ENCODE assay signal across 15 cellular contexts in genomic region chr2:27906074-27906473, GRCh38. TPM values are rescaled to one million over a fixed set of nuclear protein-coding genes. Genes with fewer than 3 reads are reported as not detected.
DNase-seq lines count a peak whose midpoint lies in the region; ATAC-seq and TF ChIP-seq lines count a peak whose summit lies in the region.
"Had no signal": no experiment of that assay in that cellular context is flagged by ENCODE, and none has a peak within 500 bp of the region (broad histone marks: within the 10 kb centered on the region; RNA-seq: fewer than 3 reads in every experiment).

No MANE protein-coding gene starts in this region.

- TF ChIP-seq POLR2A in adrenal gland (IDR thresholded peaks at IDR 0.05) (no peak), spleen (IDR thresholded peaks at IDR 0.05) (no peak)

- H3K27me3 ChIP-seq in heart right ventricle: no peaks in the 10 kb centered on the region
- H3K27me3 ChIP-seq in adrenal gland: no peaks in the 10 kb centered on the region
- H3K27me3 ChIP-seq in spleen (replicated peaks in 1 of 7): no peaks in the 10 kb centered on the region
- H3K27me3 ChIP-seq: BLaER1 treated with 17β-estradiol and CSF1 and Interleukin-3, amounts not matched to agents 10 nM and 100 nM had no signal

- WGBS in heart right ventricle, 2 donors: 47 to 71% methylated on average over 1 of the region's 1 CpG
- WGBS in adrenal gland, 4 donors: 91 to 100% (median 92%) methylated on average over 1 of the region's 1 CpG
- 68 to 85% (median 74%) methylated on average over 1 of the region's 1 CpG for WGBS in spleen, 5 donors

- H3K36me3 ChIP-seq in heart right ventricle (peaks cover 0 to 11% (median 0%) of the 10 kb centered on the region in 9 donors), adrenal gland (replicated peaks in 1 of 2) (no peaks in the 10 kb centered on the region), spleen (peaks cover 0 to 25% (median 0%) of the 10 kb centered on the region in 6 donors)

- H3K9me3 ChIP-seq in heart right ventricle (no peaks in the 10 kb centered on the region), adrenal gland (replicated peaks in 1 of 3) (no peaks in the 10 kb centered on the region), spleen (no peaks in the 10 kb centered on the region)

- H3K4me3 ChIP-seq in heart right ventricle (no peak overlapping the region), adrenal gland (no peak overlapping the region), spleen (no peak overlapping the region)
- H3K4me3 ChIP-seq: BLaER1 treated with 17β-estradiol and CSF1 and Interleukin-3, amounts not matched to agents 10 nM and 100 nM; GM23338 had no signal

- DNase-seq in heart right ventricle (no peak), Right ventricle myocardium inferior (ENCODE audit: missing footprints) (no peak), adrenal gland (no peak), left colon (no peak), spleen (no peak)
- no peak for DNase-seq in activated CD8-positive, alpha-beta memory T cell treated with anti-CD3 and anti-CD28 coated beads, Interleukin-2, amount 50 U/mL, for 48 hours
- DNase-seq: Calu3; CD8-positive, alpha-beta T cell; H7; HFFc6; IMR-90 had no signal

- H3K27ac ChIP-seq in heart right ventricle: peak overlapping the region in 5 of 10 donors; percentile 2 to 39 (median 33)
- peak overlapping the region; percentile 14 to 80 (median 69) for H3K27ac ChIP-seq in adrenal gland
- H3K27ac ChIP-seq in spleen: peak overlapping the region in 7 of 8 donors; percentile 36 to 74 (median 50)
- H3K27ac ChIP-seq: BLaER1 treated with 17β-estradiol and CSF1 and Interleukin-3, amounts not matched to agents 10 nM and 100 nM had no signal

- peak in 7 of 8 donors; percentile 20 to 79 (median 57) for ATAC-seq in heart right ventricle
- ATAC-seq in Right ventricle myocardium inferior: no peak
- ATAC-seq in left colon: peak; percentile 34
- no peak for ATAC-seq in GM19035 (IDR thresholded peaks at IDR 0.05; ENCODE audit: unreplicated experiment)
- ATAC-seq: CD8-positive, alpha-beta T cell; GM23338; HCT116 had no signal

- intact Hi-C loops in heart right ventricle (cut with DNase I) (no loop called here), Right ventricle myocardium inferior (cut with DNase I) (no loop called here), adrenal gland (cut with DNase I) (no loop called here), left colon (cut with DNase I, micrococcal nuclease) (no loop called here), spleen (cut with DNase I; ENCODE audit: low total_unique reads) (no loop called here)

- TF ChIP-seq CTCF in heart right ventricle (IDR thresholded peaks at IDR 0.05) (no peak), adrenal gland (IDR thresholded peaks at IDR 0.05) (no peak), spleen (IDR thresholded peaks at IDR 0.05 in 8 of 11, conservative IDR thresholded peaks at IDR 0.05 in 3 of 11) (no peak)

- H3K4me1 ChIP-seq in heart right ventricle: peaks cover 0 to 33% (median 21%) of the 10 kb centered on the region in 9 donors
- peaks cover 47 to 96% of the 10 kb centered on the region in 2 donors for H3K4me1 ChIP-seq in adrenal gland (replicated peaks in 1 of 2)
- peaks cover 0 to 26% (median 9%) of the 10 kb centered on the region in 6 donors for H3K4me1 ChIP-seq in spleen

RNA-seq across cellular contexts. Expression of gene BABAM2, which starts 15.5 kb away (rescaled TPM):
- total RNA-seq in heart right ventricle (10 to 100 TPM; 54.9 to 83.4 (median 69.3) TPM), Right ventricle myocardium inferior (53.0 TPM), adrenal gland (100 to 1,000 TPM; 284 to 925 (median 405) TPM), left colon (10 to 100 TPM; 35.3 to 39.3 TPM), spleen (10 to 100 TPM; 42.1 to 70.1 (median 63.5) TPM)
- polyA plus RNA-seq in heart right ventricle (10 to 100 TPM; 13.3 to 48.9 TPM), adrenal gland (100 to 1,000 TPM; 150 to 323 (median 279) TPM), spleen (10 to 100 TPM; 16.1 to 24.0 (median 19.8) TPM)

RNA-seq across cellular contexts. Expression of gene RBKS, which starts 15.9 kb away (rescaled TPM):
- 1 to 10 TPM; 3.4 to 9.1 (median 5.5) TPM for total RNA-seq in heart right ventricle
- 1 to 10 TPM in 1 of 2 donors, under 1 TPM in 1; 0.88 to 4.6 TPM for polyA plus RNA-seq in heart right ventricle
- total RNA-seq in Right ventricle myocardium inferior: 4.0 TPM
- total RNA-seq in adrenal gland: 10 to 100 TPM; 11.1 to 54.4 (median 30.1) TPM
- polyA plus RNA-seq in adrenal gland: 10 to 100 TPM; 14.6 to 20.3 (median 19.1) TPM
- 10 to 100 TPM in 1 of 2 donors, 1 to 10 TPM in 1; 8.2 to 11.1 TPM for total RNA-seq in left colon
- 1 to 10 TPM; 2.0 to 5.1 (median 3.1) TPM for total RNA-seq in spleen
- 1 to 10 TPM in 2 of 3 donors, under 1 TPM in 1; 1.00 to 2.3 (median 1.7) TPM for polyA plus RNA-seq in spleen

Comparison
In these comparisons a context has a peak if more than half of its experiments do, and no peak if none do; other contexts are left out.
1. ATAC-seq: peak in heart right ventricle (7 of 8) and left colon (single experiment); none in Right ventricle myocardium inferior (single experiment) and GM19035 (single experiment).